ENCODE assay signal across 8 cellular contexts in the genomic region with DNA sequence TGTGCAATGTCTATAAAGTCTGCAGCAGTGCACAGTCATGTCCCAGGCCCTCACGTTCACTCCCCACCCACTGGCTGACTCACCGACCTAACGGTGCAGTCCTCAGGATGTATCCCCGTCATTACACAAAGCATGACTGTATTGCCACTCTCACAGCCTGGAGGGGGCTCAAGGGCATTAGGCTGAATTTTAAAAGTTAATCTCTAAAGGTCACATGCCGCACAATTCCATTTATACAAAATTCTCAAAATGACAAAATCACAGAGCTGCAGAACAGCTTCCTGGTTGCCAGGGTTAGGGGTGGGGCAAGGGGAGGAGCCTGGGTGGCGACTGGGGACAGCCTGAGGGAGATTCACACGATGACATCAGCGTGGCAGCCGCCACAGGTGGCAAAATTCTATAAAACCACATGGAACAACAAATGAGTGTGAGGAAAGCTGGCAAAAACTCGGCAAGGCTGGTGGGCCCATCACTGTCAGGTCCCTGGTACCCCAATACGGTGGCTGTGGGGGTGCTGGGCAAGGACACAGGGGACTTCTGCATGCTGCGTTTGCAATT.
DNase-seq lines count a peak whose midpoint lies in the region; ATAC-seq, FAIRE-seq and TF ChIP-seq lines count a peak whose summit lies in the region.

No MANE protein-coding gene starts in this region.

- no peaks in the 10 kb centered on the region for H3K36me3 Mint-ChIP-seq in T-helper 17 cell (ENCODE audit: low read depth)
- no peaks in the 10 kb centered on the region for H3K36me3 Mint-ChIP-seq in activated naive CD8-positive, alpha-beta T cell treated with anti-CD3 and anti-CD28 coated beads, Interleukin-2, amount 50 U/mL, for 24 hours (ENCODE audit: low read depth)

- H3K79me2 ChIP-seq in HepG2 (ENCODE audit: insufficient read depth, low read length), result no peaks in the 10 kb centered on the region

- POLR2A ChIA-PET in HEK293 (lab: Yijun Ruan, JAX) (no interaction called here), HepG2 (lab: Yijun Ruan, JAX) (no interaction called here)

- peak overlapping the region; percentile 94 for H3K27ac Mint-ChIP-seq in T-helper 17 cell
- peak overlapping the region; percentile 40 for H3K27ac Mint-ChIP-seq in activated naive CD8-positive, alpha-beta T cell treated with anti-CD3 and anti-CD28 coated beads, Interleukin-2, amount 50 U/mL, for 24 hours

- H3K9ac ChIP-seq in HepG2 (ENCODE audit: insufficient read depth, low read depth, low read length), result no peak overlapping the region

- FAIRE-seq in HepG2 (lab: Jason Lieb, UNC), result no peak

- TF ChIP-seq EP300 in HepG2 (IDR thresholded peaks at IDR 0.05; ENCODE audit: low read depth in 2 of 2, low read length in 2 of 2), result no peak
- no peak for TF ChIP-seq EP300 in HepG2 (CRISPR knock-in tag; IDR thresholded peaks at IDR 0.05; ENCODE audit: borderline replicate concordance)

- H3K27me3 ChIP-seq in HepG2 (ENCODE audit: control insufficient read depth in 1 of 2, insufficient read depth in 2 of 2, low read length in 2 of 2), result peaks cover 0 to 15% of the 10 kb centered on the region in 2 experiments; a peak in 2 of 5 replicates

- peaks cover 6% of the 10 kb centered on the region for H3K27me3 Mint-ChIP-seq in T-helper 17 cell
- H3K27me3 Mint-ChIP-seq in activated naive CD8-positive, alpha-beta T cell treated with anti-CD3 and anti-CD28 coated beads, Interleukin-2, amount 50 U/mL, for 24 hours, result peaks cover 19% of the 10 kb centered on the region

- H3K27ac ChIP-seq in HEK293 (ENCODE audit: extremely low read depth, low read depth, low read length), result no peak overlapping the region
- H3K27ac ChIP-seq in HepG2 (ENCODE audit: extremely low read length, insufficient read depth, low read length), result no peak overlapping the region

- H3K4me3 Mint-ChIP-seq in T-helper 17 cell, result peak overlapping the region; percentile 85
- peak overlapping the region; percentile 16 for H3K4me3 Mint-ChIP-seq in activated naive CD8-positive, alpha-beta T cell treated with anti-CD3 and anti-CD28 coated beads, Interleukin-2, amount 50 U/mL, for 24 hours

- peak; percentile 98 for ATAC-seq in T-helper 17 cell
- peak; percentile 100 for ATAC-seq in activated naive CD8-positive, alpha-beta T cell treated with anti-CD3 and anti-CD28 coated beads, Interleukin-2, amount 50 U/mL, for 24 hours
- peak; percentile 90 for ATAC-seq in HepG2
- ATAC-seq in GM18858 (IDR thresholded peaks at IDR 0.05; ENCODE audit: unreplicated experiment), result no peak
- ATAC-seq in GM21737 (IDR thresholded peaks at IDR 0.05; ENCODE audit: unreplicated experiment), result no peak

- in situ Hi-C loops in HepG2 (cut with HindIII; ENCODE audit: extremely low pct_ligation_motif_present, low pct_unique_long_range_greater_than_20kb), result no loop called here

- H3K4me3 ChIP-seq in HEK293 (ENCODE audit: low read depth, low read length), result peak overlapping the region; percentile 45
- H3K4me3 ChIP-seq in HepG2 (replicated peaks in 1 of 3; ENCODE audit: insufficient read depth in 1 of 3, low read depth in 2 of 3, low read length in 3 of 3), result peak overlapping the region in 2 of 3 experiments; percentile 0 to 6; a peak in 1 of 6 replicates

- peak overlapping the region; percentile 72 for H3K4me2 ChIP-seq in HepG2 (ENCODE audit: low read depth, low read length)

- TF ChIP-seq RAD21 in HepG2 (CRISPR knock-in tag; IDR thresholded peaks at IDR 0.05), result no peak

- TF ChIP-seq CTCF in HEK293 (tag by site-specific recombination; IDR thresholded peaks at IDR 0.05) (no peak), HepG2 (CRISPR knock-in tag; IDR thresholded peaks at IDR 0.05) (no peak)

- TF ChIP-seq POLR2A in HepG2 (IDR thresholded peaks at IDR 0.05; ENCODE audit: insufficient read depth in 1 of 2, low read depth in 2 of 2, low read length in 2 of 2), result no peak

- WGBS in HepG2 (ENCODE audit: low lambda C conversion rate), result 7% methylated on average over 12 of the region's 12 CpGs

- H3K9me3 ChIP-seq in HEK293 (ENCODE audit: control insufficient read depth, insufficient read depth, low read depth, low read length) (no peaks in the 10 kb centered on the region), T-helper 17 cell (ENCODE audit: control insufficient read depth, low read length, poor library complexity, severe bottlenecking) (no peaks in the 10 kb centered on the region), HepG2 (ENCODE audit: low read length) (no peaks in the 10 kb centered on the region)

- BruUV-seq in HepG2 (replicated peaks; lab: Mats Ljungman, UMichigan), result no TSS peak

- no peaks in the 10 kb centered on the region for H3K9me3 Mint-ChIP-seq in activated naive CD8-positive, alpha-beta T cell treated with anti-CD3 and anti-CD28 coated beads, Interleukin-2, amount 50 U/mL, for 24 hours

- no peaks in the 10 kb centered on the region for H3K4me1 ChIP-seq in HEK293 (ENCODE audit: control insufficient read depth, insufficient read depth, low read length)
- peaks cover 8% of the 10 kb centered on the region; the same call in 1 of the 2 replicates for H3K4me1 ChIP-seq in HepG2 (ENCODE audit: insufficient read depth, low read length)

- H3K4me1 Mint-ChIP-seq in T-helper 17 cell, result peaks cover 18% of the 10 kb centered on the region
- H3K4me1 Mint-ChIP-seq in activated naive CD8-positive, alpha-beta T cell treated with anti-CD3 and anti-CD28 coated beads, Interleukin-2, amount 50 U/mL, for 24 hours, result peaks cover 26% of the 10 kb centered on the region

- no peak overlapping the region for H2AFZ ChIP-seq in HepG2 (ENCODE audit: low read length)

- H3K36me3 ChIP-seq in HEK293 (ENCODE audit: control insufficient read depth in 2 of 2, insufficient read depth in 1 of 2, low read length in 2 of 2), result no peaks in the 10 kb centered on the region
- no peaks in the 10 kb centered on the region for H3K36me3 ChIP-seq in HepG2 (replicated peaks in 1 of 2; ENCODE audit: control insufficient read depth in 1 of 2, insufficient read depth in 2 of 2, low read length in 2 of 2)

- peak; percentile 52 to 66 (median 55) for DNase-seq in T-helper 17 cell
- peak; percentile 72 for DNase-seq in activated naive CD8-positive, alpha-beta T cell treated with anti-CD3 and anti-CD28 coated beads, Interleukin-2, amount 50 U/mL, for 24 hours
- DNase-seq in HepG2 (ENCODE audit: low spot score), result peak; percentile 75
- peak; percentile 64 to 71 for DNase-seq in stimulated activated CD8-positive, alpha-beta memory T cell treated with anti-CD3 and anti-CD28 coated beads, Interleukin-15, amount 100 ng/mL, for 48 hours (ENCODE audit: low read depth in 2 of 2)
- no peak for DNase-seq in DMS79 (lab: John Stamatoyannopoulos, UW)

- intact Hi-C loops in HepG2 (cut with micrococcal nuclease; ENCODE audit: unreplicated experiment), result no loop called here

- H4K20me1 ChIP-seq in HepG2 (ENCODE audit: insufficient read depth, low read length), result no peaks in the 10 kb centered on the region

- CTCF ChIA-PET in HEK293 (lab: Yijun Ruan, JAX), result interaction anchor here (0.6 to 1.1 kb wide), 3 partner anchors 45 to 355 kb away, joined by 3 to 4 read pairs (median 4); no protein-coding TSS in a partner anchor
- CTCF ChIA-PET in HepG2 (lab: Yijun Ruan, JAX; ENCODE audit: low intra/inter-chr PET ratio, low total read pairs), result no interaction called here

TF ChIP-seq in HEK293, 187 proteins besides CTCF, POLR2A, EP300 and RAD21 (continues in another document):
- TF ChIP-seq KLF9 (tag by site-specific recombination; IDR thresholded peaks at IDR 0.05; ENCODE audit: low read depth) (0 out of 2 replicates have a peak, but pooled peaks have one; percentile 34), ZNF2 (tag by site-specific recombination; IDR thresholded peaks at IDR 0.05) (no peak), ZNF664 (tag by site-specific recombination; IDR thresholded peaks at IDR 0.05) (peak; percentile 60; the same call in 1 of the 2 replicates), GLIS1 (tag by site-specific recombination; IDR thresholded peaks at IDR 0.05) (peak; percentile 32; the same call in 1 of the 2 replicates), MZF1 (tag by site-specific recombination; IDR thresholded peaks at IDR 0.05; ENCODE audit: borderline replicate concordance) (peak; percentile 35; the same call in 1 of the 2 replicates), HOXA7 (CRISPR knock-in tag; IDR thresholded peaks at IDR 0.05; ENCODE audit: borderline replicate concordance) (no peak), ZNF433 (tag by site-specific recombination; IDR thresholded peaks at IDR 0.05; ENCODE audit: low read depth) (no peak), ZBTB7A (tag by site-specific recombination; IDR thresholded peaks at IDR 0.05; ENCODE audit: low read depth) (no peak)

TF ChIP-seq in HepG2, 621 proteins besides CTCF, POLR2A, EP300 and RAD21 (continues in another document):
- TF ChIP-seq MAFK (conservative IDR thresholded peaks at IDR 0.05 in 1 of 2, IDR thresholded peaks at IDR 0.05 in 1 of 2; ENCODE audit: low read length in 2 of 2) (0 out of 4 replicates have a peak, but pooled peaks of 1 of the 2 experiments have one; percentile 22), CREB1 (IDR thresholded peaks at IDR 0.05) (0 out of 2 replicates have a peak, but pooled peaks have one; percentile 22), CREB1 (CRISPR knock-in tag; IDR thresholded peaks at IDR 0.05) (no peak), ZNF354B (CRISPR knock-in tag; IDR thresholded peaks at IDR 0.05) (no peak), ZNF629 (CRISPR knock-in tag; conservative IDR thresholded peaks at IDR 0.05) (no peak), BHLHE40 (IDR thresholded peaks at IDR 0.05; ENCODE audit: low read length) (peak; percentile 81), ZNF678 (CRISPR knock-in tag; IDR thresholded peaks at IDR 0.05) (no peak), FOSL1 (CRISPR knock-in tag; IDR thresholded peaks at IDR 0.05; ENCODE audit: borderline replicate concordance) (peak; percentile 29; the same call in 1 of the 2 replicates), SAP130 (CRISPR knock-in tag; IDR thresholded peaks at IDR 0.05; ENCODE audit: low read depth) (peak; percentile 27; the same call in 1 of the 2 replicates), CBX5 (CRISPR knock-in tag; IDR thresholded peaks at IDR 0.05; ENCODE audit: borderline replicate concordance) (no peak), KDM1A (CRISPR knock-in tag; IDR thresholded peaks at IDR 0.05) (no peak), ZNF614 (CRISPR knock-in tag; IDR thresholded peaks at IDR 0.05; ENCODE audit: borderline replicate concordance) (peak; percentile 38; the same call in 1 of the 2 replicates)
- TF ChIP-seq, protein P1, sequence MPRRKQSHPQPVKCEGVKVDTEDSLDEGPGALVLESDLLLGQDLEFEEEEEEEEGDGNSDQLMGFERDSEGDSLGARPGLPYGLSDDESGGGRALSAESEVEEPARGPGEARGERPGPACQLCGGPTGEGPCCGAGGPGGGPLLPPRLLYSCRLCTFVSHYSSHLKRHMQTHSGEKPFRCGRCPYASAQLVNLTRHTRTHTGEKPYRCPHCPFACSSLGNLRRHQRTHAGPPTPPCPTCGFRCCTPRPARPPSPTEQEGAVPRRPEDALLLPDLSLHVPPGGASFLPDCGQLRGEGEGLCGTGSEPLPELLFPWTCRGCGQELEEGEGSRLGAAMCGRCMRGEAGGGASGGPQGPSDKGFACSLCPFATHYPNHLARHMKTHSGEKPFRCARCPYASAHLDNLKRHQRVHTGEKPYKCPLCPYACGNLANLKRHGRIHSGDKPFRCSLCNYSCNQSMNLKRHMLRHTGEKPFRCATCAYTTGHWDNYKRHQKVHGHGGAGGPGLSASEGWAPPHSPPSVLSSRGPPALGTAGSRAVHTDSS (CRISPR knock-in tag; conservative IDR thresholded peaks at IDR 0.05), result no peak

Comparison
In these comparisons a context has a peak if more than half of its experiments do, and no peak if none do; other contexts are left out.
1. ATAC-seq: peak in T-helper 17 cell (single experiment), activated naive CD8-positive, alpha-beta T cell treated with anti-CD3 and anti-CD28 coated beads, Interleukin-2, amount 50 U/mL, for 24 hours (single experiment) and HepG2 (single experiment); none in GM18858 (single experiment) and GM21737 (single experiment).